Comparison of ENCODE assay signal across 9 cellular contexts in the genomic region with DNA sequence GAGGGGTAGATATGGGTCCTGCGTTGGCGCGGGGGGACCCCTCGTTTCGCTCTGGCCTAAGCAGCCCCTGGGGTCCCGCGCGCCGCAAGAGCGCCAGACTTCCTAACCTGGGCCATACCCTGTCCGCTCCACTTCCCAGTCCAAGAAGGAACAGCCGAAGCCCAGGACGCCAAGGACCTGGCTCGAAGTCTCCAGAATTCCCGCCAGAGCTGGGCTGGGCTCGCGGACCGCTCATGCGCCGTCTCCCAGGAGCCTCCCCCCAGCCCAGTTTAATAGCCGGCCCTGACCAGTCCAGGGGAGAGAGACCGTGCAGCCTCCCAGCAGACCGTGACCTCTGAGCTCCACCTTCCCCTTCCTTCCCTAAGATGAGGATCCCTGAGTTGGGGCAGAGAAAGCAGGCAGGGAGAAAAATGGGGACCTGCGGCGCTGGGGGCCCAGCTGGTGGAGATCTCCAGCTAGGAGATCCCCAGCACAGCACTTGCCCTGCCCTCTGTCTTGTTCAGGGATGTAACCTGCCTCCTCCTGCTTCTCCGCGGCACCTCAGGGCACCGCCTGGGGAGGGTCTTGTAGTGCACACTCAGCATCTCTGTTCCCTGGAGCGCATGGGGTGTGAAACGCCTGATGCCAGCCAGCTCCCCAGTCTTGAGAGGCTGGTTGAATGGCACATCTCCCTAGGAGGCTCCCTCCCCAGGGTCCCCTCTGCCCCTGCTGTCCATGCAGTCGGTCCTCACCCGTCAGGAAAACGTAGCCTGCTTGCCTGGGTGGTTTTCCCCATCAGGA. TPM values are rescaled to one million over a fixed set of nuclear protein-coding genes. Genes with fewer than 3 reads are reported as not detected.
A peak's percentile ranks its signal among the peaks of the same experiment; 100 is the strongest.
DNase-seq lines count a peak whose midpoint lies in the region; ATAC-seq, FAIRE-seq and TF ChIP-seq lines count a peak whose summit lies in the region.
"Had no signal": no experiment of that assay in that cellular context is flagged by ENCODE, and none has a peak within 500 bp of the region (broad histone marks: within the 10 kb centered on the region; RNA-seq: fewer than 3 reads in every experiment).

No MANE protein-coding gene starts in this region.

- H3K27ac Mint-ChIP-seq in T-helper 17 cell, result no peak overlapping the region

- H3K27me3 ChIP-seq in foreskin keratinocyte (peaks cover 7% of the 10 kb centered on the region), neutrophil (peaks cover 6% of the 10 kb centered on the region)

- TF ChIP-seq CTCF in foreskin keratinocyte (conservative IDR thresholded peaks at IDR 0.05), result no peak
- TF ChIP-seq CTCF in neutrophil (IDR thresholded peaks at IDR 0.05), result no peak

- H3K4me1 ChIP-seq in foreskin keratinocyte (no peaks in the 10 kb centered on the region), neutrophil (ENCODE audit: control insufficient read depth in 1 of 2, insufficient read depth in 1 of 2, low read depth in 1 of 2, low read length in 1 of 2) (peaks cover 17 to 20% of the 10 kb centered on the region in 2 experiments)

- no peaks in the 10 kb centered on the region for H3K9me3 ChIP-seq in T-helper 17 cell (ENCODE audit: control insufficient read depth, low read length, poor library complexity, severe bottlenecking)
- H3K9me3 ChIP-seq in neutrophil, result no peaks in the 10 kb centered on the region

- H3K27me3 Mint-ChIP-seq in T-helper 17 cell, result no peaks in the 10 kb centered on the region

- ATAC-seq in T-helper 17 cell, result no peak
- ATAC-seq in foreskin keratinocyte, result no peak
- no peak for ATAC-seq in GM18867 (IDR thresholded peaks at IDR 0.05; ENCODE audit: unreplicated experiment)

- no peak for FAIRE-seq in GM19239 (lab: Jason Lieb, UNC)
- FAIRE-seq: A204.1 had no signal

- H3K27ac ChIP-seq in foreskin keratinocyte (peak overlapping the region; percentile 15), neutrophil (peak overlapping the region; percentile 69)

- H3K4me3 Mint-ChIP-seq in T-helper 17 cell, result peak overlapping the region; percentile 83

- H3K4me1 Mint-ChIP-seq in T-helper 17 cell, result peaks cover 17% of the 10 kb centered on the region

- H3K4me3 ChIP-seq in neutrophil (ENCODE audit: low read depth in 1 of 2, low read length in 1 of 2), result peak overlapping the region; percentile 61 to 94

- no peaks in the 10 kb centered on the region for H3K36me3 Mint-ChIP-seq in T-helper 17 cell (ENCODE audit: low read depth)

- DNase-seq in DMS79 treated with DMSO at 0.1 percent for 48 hours (lab: John Stamatoyannopoulos, UW) (peak; percentile 19), DMS79 (lab: John Stamatoyannopoulos, UW) (no peak), T-helper 17 cell (no peak), foreskin keratinocyte (no peak), GM19239 (ENCODE audit: insufficient read length, low spot score) (no peak)
- no peak for DNase-seq in stimulated activated CD4-positive, alpha-beta T cell treated with anti-CD3 and anti-CD28 coated beads, Interleukin-4, amount 100 ng/mL, for 4 hours

- no peaks in the 10 kb centered on the region for H3K36me3 ChIP-seq in neutrophil

RNA-seq across cellular contexts. Expression of a gene that starts 1.2 kb away (rescaled TPM):
- total RNA-seq in T-helper 17 cell (10 to 100 TPM; 34.4 to 41.4 TPM), foreskin keratinocyte (54.3 and 61.8 TPM in 2 replicates)
- polyA plus RNA-seq in foreskin keratinocyte, result 19.5 and 23.5 TPM in 2 replicates

RNA-seq across cellular contexts. Expression of a gene that starts 14.1 kb away (rescaled TPM):
- total RNA-seq in T-helper 17 cell (10 to 100 TPM; 55.0 to 62.2 TPM), foreskin keratinocyte (115 and 132 TPM in 2 replicates)
- polyA plus RNA-seq in foreskin keratinocyte, result 28.5 and 36.8 TPM in 2 replicates
